8 cellular contexts compared by ENCODE assay signal in the genomic region with DNA sequence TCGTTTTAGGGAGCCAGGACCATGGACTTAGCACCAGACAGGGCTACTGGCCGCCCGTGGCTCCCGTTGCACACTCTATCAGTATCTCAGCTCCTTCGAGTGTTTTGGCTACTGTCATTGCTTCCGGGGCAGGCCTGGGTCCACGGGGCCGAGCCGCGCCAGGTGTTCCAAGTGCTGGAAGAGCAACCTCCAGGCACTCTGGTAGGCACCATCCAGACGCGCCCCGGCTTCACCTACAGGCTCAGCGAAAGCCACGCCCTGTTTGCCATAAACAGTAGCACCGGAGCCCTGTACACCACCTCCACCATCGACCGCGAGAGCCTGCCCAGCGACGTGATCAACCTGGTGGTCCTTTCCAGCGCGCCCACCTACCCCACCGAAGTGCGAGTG. TPM values are rescaled to one million over a fixed set of nuclear protein-coding genes. Genes with fewer than 3 reads are reported as not detected.
DNase-seq lines count a peak whose midpoint lies in the region; ATAC-seq and TF ChIP-seq lines count a peak whose summit lies in the region.

No MANE protein-coding gene starts in this region.

- DNase-seq in DMS153 treated with DMSO at 0.1 percent for 48 hours (lab: John Stamatoyannopoulos, UW; ENCODE audit: unreplicated experiment) (peak; percentile 69), NCI-H510A (lab: John Stamatoyannopoulos, UW) (peak; percentile 55), dorsolateral prefrontal cortex (peak in 6 of 10 donors; percentile 15 to 49 (median 42)), lung (ENCODE audit: low spot score) (peak; percentile 49), tibial artery (peak; percentile 51 to 75), KG1 (lab: John Stamatoyannopoulos, UW) (no peak), kidney glomerular epithelial cell (lab: John Stamatoyannopoulos, UW) (no peak), NCI-H2107 (lab: John Stamatoyannopoulos, UW) (no peak)

- ATAC-seq in lung (ENCODE audit: insufficient read depth, low FRiP score) = peak; percentile 3

- H3K9me3 ChIP-seq in lung (ENCODE audit: control insufficient read depth in 2 of 2, insufficient read depth in 1 of 2, low read length in 1 of 2) (no peaks in the 10 kb centered on the region), tibial artery (no peaks in the 10 kb centered on the region)

- H3K4me1 ChIP-seq in lung (ENCODE audit: control insufficient read depth in 2 of 2, insufficient read depth in 2 of 2, low read length in 2 of 2) = peaks cover 6 to 15% of the 10 kb centered on the region in 2 donors
- H3K4me1 ChIP-seq in tibial artery = peaks cover 0 to 49% (median 24%) of the 10 kb centered on the region in 4 donors

- TF ChIP-seq CTCF in dorsolateral prefrontal cortex (IDR thresholded peaks at IDR 0.05 in 54 of 56, conservative IDR thresholded peaks at IDR 0.05 in 2 of 56; ENCODE audit: low read depth in 1 of 56, partially characterized antibody in 56 of 56) (no peak), lung (IDR thresholded peaks at IDR 0.05; ENCODE audit: control extremely low read depth, extremely low read depth) (no peak), tibial artery (IDR thresholded peaks at IDR 0.05) (no peak)

- H3K27me3 ChIP-seq in dorsolateral prefrontal cortex (peaks cover 0 to 21% (median 0%) of the 10 kb centered on the region in 45 donors), lung (ENCODE audit: control insufficient read depth, insufficient read depth) (no peaks in the 10 kb centered on the region), tibial artery (no peaks in the 10 kb centered on the region)

- intact Hi-C loops in dorsolateral prefrontal cortex (cut with DNase I) = loop anchor here (2.0 to 10.0 kb wide), 6 partner anchors 36 to 1288 kb away; no protein-coding TSS in a partner anchor
- intact Hi-C loops in tibial artery (cut with DNase I; ENCODE audit: low total_unique reads) = loop anchor here (5.0 kb wide), 1 partner anchor 81 kb away; no protein-coding TSS in a partner anchor

- H3K36me3 ChIP-seq in lung (ENCODE audit: control insufficient read depth in 2 of 2, insufficient read depth in 2 of 2, low read length in 2 of 2) (no peaks in the 10 kb centered on the region), tibial artery (no peaks in the 10 kb centered on the region)

- H3K27ac ChIP-seq in dorsolateral prefrontal cortex (peak overlapping the region in 53 of 59 donors; percentile 3 to 96 (median 92)), lung (ENCODE audit: low read depth in 1 of 2, low read length in 1 of 2) (peak overlapping the region; percentile 41 to 52), tibial artery (peak overlapping the region; percentile 93 to 99)

- peak overlapping the region; percentile 65 to 96 (median 85) for H3K4me3 ChIP-seq in dorsolateral prefrontal cortex
- peak overlapping the region; percentile 77 for H3K4me3 ChIP-seq in lung
- peak overlapping the region; percentile 83 to 99 for H3K4me3 ChIP-seq in tibial artery

- 1 to 2% methylated on average over 25 of the region's 25 CpGs for WGBS in lung, 2 donors

RNA-seq across cellular contexts. Expression of gene FAT4, which starts 1.6 kb away (rescaled TPM):
- total RNA-seq in dorsolateral prefrontal cortex = 10 to 100 TPM in 28 of 120 experiments, 1 to 10 TPM in 92; 3.9 to 15.1 (median 7.6) TPM
- 100 to 1,000 TPM in 1 of 2 donors, 10 to 100 TPM in 1; 18.1 to 105 TPM for total RNA-seq in lung
- 1 to 10 TPM; 1.1 to 2.6 TPM for polyA plus RNA-seq in lung

Comparison
In these comparisons a context has a peak if more than half of its experiments do, and no peak if none do; other contexts are left out.
1. DNase-seq: peak in DMS153 treated with DMSO at 0.1 percent for 48 hours (single experiment), NCI-H510A (single experiment), dorsolateral prefrontal cortex (6 of 10), lung (single experiment) and tibial artery (2 of 2); none in KG1 (single experiment), kidney glomerular epithelial cell (single experiment) and NCI-H2107 (single experiment).
2. Peak in every context shown above with its lines, with median percentiles within 50 percentile points of each other: H3K27ac ChIP-seq and H3K4me3 ChIP-seq.